8 cellular contexts compared by ENCODE assay signal in genomic region chr1:27959792-27960603, GRCh38. TPM values are rescaled to one million over a fixed set of nuclear protein-coding genes. Genes with fewer than 3 reads are reported as not detected.
DNase-seq lines count a peak whose midpoint lies in the region; ATAC-seq, FAIRE-seq and TF ChIP-seq lines count a peak whose summit lies in the region.

XKR8 (plus strand) TSS chr1:27959973; CDS start chr1:27960070, 97 bp downstream.

- peak; percentile 71 to 91 (median 83) for DNase-seq in CD8-positive, alpha-beta T cell
- DNase-seq in HTR-8/SVneo (ENCODE audit: insufficient read length, low spot score) (peak; percentile 88), T follicular helper cell (ENCODE audit: low read depth) (peak; percentile 75), heart right ventricle (peak; percentile 76 to 85), putamen (ENCODE audit: low spot score) (peak; percentile 75), vagina (ENCODE audit: extremely low spot score in 2 of 2) (no peak)

- peaks cover 16% of the 10 kb centered on the region for H3K4me1 ChIP-seq in CD8-positive, alpha-beta T cell (ENCODE audit: insufficient read depth, low read length)
- peaks cover 7 to 31% (median 27%) of the 10 kb centered on the region in 9 donors for H3K4me1 ChIP-seq in heart right ventricle
- peaks cover 30% of the 10 kb centered on the region for H3K4me1 ChIP-seq in vagina

- H3K27ac ChIP-seq in CD8-positive, alpha-beta T cell (ENCODE audit: low read depth, low read length), result peak within 1 kb of the TSS; percentile 65
- H3K27ac ChIP-seq in adipose tissue (ENCODE audit: low read depth, low read length) (peak within 1 kb of the TSS; percentile 82), heart right ventricle (peak within 1 kb of the TSS; percentile 89 to 97 (median 93)), vagina (peak within 1 kb of the TSS; percentile 83)

- CTCF ChIA-PET in CD8-positive, alpha-beta T cell (lab: Charles Lee), result interaction anchor here (1.0 to 1.2 kb wide), 3 partner anchors 18 to 85 kb away, joined by 3 to 5 read pairs (median 4); no protein-coding TSS in a partner anchor

- intact Hi-C loops in CD8-positive, alpha-beta T cell (cut with DNase I, micrococcal nuclease), result loop anchor here (1.0 to 2.0 kb wide), 3 partner anchors 87 to 91 kb away; partner anchors contain the start of gene THEMIS2 (in 2 of the 2)
- intact Hi-C loops in heart right ventricle (cut with DNase I) (no loop called here), vagina (cut with DNase I) (no loop called here)

- no peaks in the 10 kb centered on the region for H3K9me3 ChIP-seq in CD8-positive, alpha-beta T cell (ENCODE audit: low read length)
- no peaks in the 10 kb centered on the region for H3K9me3 ChIP-seq in heart right ventricle
- H3K9me3 ChIP-seq in vagina, result no peaks in the 10 kb centered on the region

- peaks cover 32% of the 10 kb centered on the region for H3K4me1 Mint-ChIP-seq in CD8-positive, alpha-beta T cell (ENCODE audit: low read depth)

- ATAC-seq in CD8-positive, alpha-beta T cell, result peak; percentile 99
- ATAC-seq in GM19463 (IDR thresholded peaks at IDR 0.05; ENCODE audit: unreplicated experiment), result peak; percentile 88
- peak; percentile 96 to 97 (median 96) for ATAC-seq in heart right ventricle

- peaks cover 17% of the 10 kb centered on the region for H3K36me3 Mint-ChIP-seq in CD8-positive, alpha-beta T cell

- H3K36me3 ChIP-seq in CD8-positive, alpha-beta T cell (ENCODE audit: insufficient read depth, low read length), result peaks cover 10% of the 10 kb centered on the region
- H3K36me3 ChIP-seq in heart right ventricle (peaks cover 0 to 22% (median 0%) of the 10 kb centered on the region in 9 donors), vagina (no peaks in the 10 kb centered on the region)

- peak within 1 kb of the TSS; percentile 69 for H3K4me3 ChIP-seq in CD8-positive, alpha-beta T cell (ENCODE audit: low read depth, low read length)
- H3K4me3 ChIP-seq in heart right ventricle (peak within 1 kb of the TSS; percentile 56 to 92 (median 72)), vagina (peak within 1 kb of the TSS; percentile 57 to 63)

- peak; percentile 19 for TF ChIP-seq CTCF in CD8-positive, alpha-beta T cell (IDR thresholded peaks at IDR 0.05)
- TF ChIP-seq CTCF in heart right ventricle (IDR thresholded peaks at IDR 0.05) (peak in 7 of 9 donors; percentile 24 to 64 (median 51)), vagina (IDR thresholded peaks at IDR 0.05) (peak in 1 of 3 experiments; percentile 11)

- H3K4me3 Mint-ChIP-seq in CD8-positive, alpha-beta T cell, result peak within 1 kb of the TSS; percentile 85

- peak; percentile 57 for FAIRE-seq in HTR-8/SVneo (lab: Jason Lieb, UNC)

- H3K9me3 Mint-ChIP-seq in CD8-positive, alpha-beta T cell, result no peaks in the 10 kb centered on the region

- H3K27me3 ChIP-seq in CD8-positive, alpha-beta T cell (ENCODE audit: insufficient read depth, low read length), result no peaks in the 10 kb centered on the region
- no peaks in the 10 kb centered on the region for H3K27me3 ChIP-seq in heart right ventricle
- no peaks in the 10 kb centered on the region for H3K27me3 ChIP-seq in vagina

- TF ChIP-seq POLR2A in vagina (IDR thresholded peaks at IDR 0.05), result peak in 1 of 2 donors; percentile 25

- POLR2A ChIA-PET in CD8-positive, alpha-beta T cell (lab: Charles Lee), result interaction anchor here (1.0 to 1.5 kb wide), 5 partner anchors 12 to 87 kb away, joined by 3 to 8 read pairs (median 3); partner anchors contain the start of gene THEMIS2

- WGBS in adipose tissue, 3 donors, result 2 to 4% (median 3%) methylated on average over 59 to 68 of the region's 68 CpGs
- 6 to 8% methylated on average over 67 to 68 of the region's 68 CpGs for WGBS in heart right ventricle, 2 donors

- H3K27me3 Mint-ChIP-seq in CD8-positive, alpha-beta T cell (ENCODE audit: low read depth), result no peaks in the 10 kb centered on the region

- H3K27ac Mint-ChIP-seq in CD8-positive, alpha-beta T cell, result peak within 1 kb of the TSS; percentile 90

RNA-seq across cellular contexts. Expression of gene XKR8, which starts in this region (rescaled TPM):
- total RNA-seq in CD8-positive, alpha-beta T cell, result 1 to 10 TPM; 6.1 to 7.3 TPM
- polyA plus RNA-seq in adipose tissue, result 10 to 100 TPM in 1 of 3 donors, 1 to 10 TPM in 2; 4.2 to 10.7 (median 5.1) TPM
- 1 to 10 TPM; 2.2 to 6.0 (median 4.3) TPM for total RNA-seq in heart right ventricle
- 1 to 10 TPM; 4.3 to 5.0 TPM for polyA plus RNA-seq in heart right ventricle
- total RNA-seq in vagina, result 7.4 TPM

Comparison
In these comparisons a context has a peak if more than half of its experiments do, and no peak if none do; other contexts are left out.
1. DNase-seq: peak in CD8-positive, alpha-beta T cell (7 of 7), HTR-8/SVneo (single experiment), T follicular helper cell (single experiment), heart right ventricle (2 of 2) and putamen (single experiment); none in vagina (0 of 2).
2. intact Hi-C loops: an anchor here in CD8-positive, alpha-beta T cell (1.0 to 2.0 kb wide); none called in heart right ventricle and vagina.
3. Peak in every context shown above with its lines, with median percentiles within 50 percentile points of each other: ATAC-seq, H3K27ac ChIP-seq and H3K4me3 ChIP-seq.